Comparison of ENCODE assay signal across 25 cellular contexts in genomic region chr4:1490906-1491629, GRCh38.
DNase-seq lines count a peak whose midpoint lies in the region; ATAC-seq and TF ChIP-seq lines count a peak whose summit lies in the region.
"Had no signal": no experiment of that assay in that cellular context is flagged by ENCODE, and none has a peak within 500 bp of the region (broad histone marks: within the 10 kb centered on the region; RNA-seq: fewer than 3 reads in every experiment).

No MANE protein-coding gene starts in this region.

- no peaks in the 10 kb centered on the region for H3K36me3 ChIP-seq in lower lobe of right lung
- H3K36me3 ChIP-seq: spleen, transverse colon had no signal

- H3K9me3 Mint-ChIP-seq in activated B cell treated with CpG ODN at 0.5 μM for 24 hours, result peaks cover 9% of the 10 kb centered on the region

- no peaks in the 10 kb centered on the region for H3K4me1 ChIP-seq in lower lobe of right lung
- H3K4me1 ChIP-seq: spleen, transverse colon had no signal

- no peak overlapping the region for H3K27ac ChIP-seq in lower lobe of right lung
- H3K27ac ChIP-seq: RWPE1, spleen, transverse colon, VCaP had no signal

- H3K27me3 Mint-ChIP-seq in activated B cell treated with CpG ODN at 0.5 μM for 24 hours, result peaks cover 3% of the 10 kb centered on the region
- H3K27me3 Mint-ChIP-seq: activated CD4-positive, alpha-beta T cell treated with anti-CD3 and anti-CD28 coated beads, Interleukin-2, amount 10 ng/mL, durations not matched to agents 24 days and 14 days had no signal

- H3K36me3 Mint-ChIP-seq in activated B cell treated with CpG ODN at 0.5 μM for 24 hours (ENCODE audit: low read depth), result peaks cover 2% of the 10 kb centered on the region
- H3K36me3 Mint-ChIP-seq: mesothelial cell of epicardium had no signal

- ATAC-seq in activated B cell treated with CpG ODN at 0.5 μM for 24 hours (ENCODE audit: low read depth) (no peak), lower lobe of right lung (no peak), GM21447 (IDR thresholded peaks at IDR 0.05; ENCODE audit: unreplicated experiment) (no peak)
- ATAC-seq: GM23338, left colon had no signal

- peaks cover 1% of the 10 kb centered on the region for H3K9me3 ChIP-seq in lower lobe of right lung

- CTCF ChIA-PET in activated B cell treated with CpG ODN at 0.5 μM for 24 hours (lab: Charles Lee), result no interaction called here

- no peak overlapping the region for H3K4me3 Mint-ChIP-seq in activated B cell treated with CpG ODN at 0.5 μM for 24 hours
- H3K4me3 Mint-ChIP-seq: activated CD4-positive, alpha-beta T cell treated with anti-CD3 and anti-CD28 coated beads, Interleukin-2, amount 10 ng/mL, durations not matched to agents 24 days and 14 days; activated naive CD8-positive, alpha-beta T cell; CD4-positive, alpha-beta memory T cell; GM23338; mesothelial cell of epicardium; natural killer cell treated with Interleukin-12 subunit alpha and Interleukin-12 subunit beta and Interleukin-15 and Interleukin-18, amount 100 ng/mL, for 72 hours had no signal

- intact Hi-C loops in activated B cell treated with CpG ODN at 0.5 μM for 24 hours (cut with micrococcal nuclease), result no loop called here
- intact Hi-C loops in lower lobe of right lung (cut with DNase I), result no loop called here

- no peak for TF ChIP-seq CTCF in activated B cell treated with CpG ODN at 0.5 μM for 24 hours (IDR thresholded peaks at IDR 0.05)
- TF ChIP-seq CTCF in lower lobe of right lung (IDR thresholded peaks at IDR 0.05), result no peak

- no peak overlapping the region for H3K27ac Mint-ChIP-seq in activated B cell treated with CpG ODN at 0.5 μM for 24 hours
- H3K27ac Mint-ChIP-seq: activated CD4-positive, alpha-beta T cell treated with anti-CD3 and anti-CD28 coated beads, Interleukin-2, amount 10 ng/mL, durations not matched to agents 24 days and 14 days; activated naive CD8-positive, alpha-beta T cell; CD4-positive, alpha-beta memory T cell; GM23338; mesothelial cell of epicardium; natural killer cell treated with Interleukin-12 subunit alpha and Interleukin-12 subunit beta and Interleukin-15 and Interleukin-18, amount 100 ng/mL, for 72 hours had no signal

- no peak overlapping the region for H3K4me3 ChIP-seq in lower lobe of right lung
- H3K4me3 ChIP-seq: GM23338, spleen, transverse colon had no signal

- POLR2A ChIA-PET in activated B cell treated with CpG ODN at 0.5 μM for 24 hours (lab: Charles Lee), result no interaction called here

- H3K27me3 ChIP-seq in lower lobe of right lung (ENCODE audit: low read depth), result peaks cover 47% of the 10 kb centered on the region

- no peaks in the 10 kb centered on the region for H3K4me1 Mint-ChIP-seq in activated B cell treated with CpG ODN at 0.5 μM for 24 hours
- H3K4me1 Mint-ChIP-seq: activated CD4-positive, alpha-beta T cell treated with anti-CD3 and anti-CD28 coated beads, Interleukin-2, amount 10 ng/mL, durations not matched to agents 24 days and 14 days; CD4-positive, alpha-beta memory T cell; GM23338 had no signal

- DNase-seq in NCI-H82 (lab: John Stamatoyannopoulos, UW) (peak; percentile 28), NCI-H82 treated with DMSO at 0.1 percent for 48 hours (lab: John Stamatoyannopoulos, UW; ENCODE audit: unreplicated experiment) (no peak), D341Med (ENCODE audit: low spot score) (peak; percentile 45), activated B cell treated with CpG ODN at 0.5 μM for 24 hours (peak; percentile 10), lower lobe of right lung (peak; percentile 34), NCI-H524 (lab: John Stamatoyannopoulos, UW) (no peak), NCI-H1092 treated with DMSO at 0.1 percent for 48 hours (lab: John Stamatoyannopoulos, UW) (no peak)
- DNase-seq: activated CD4-positive, alpha-beta T cell treated with anti-CD3 and anti-CD28 coated beads, Interleukin-2, amount 10 ng/mL, durations not matched to agents 24 days and 14 days; CD4-positive, alpha-beta memory T cell; EL; left colon; NCI-H1048; NCI-H187 treated with DMSO at 0.1 percent for 48 hours; NCI-H69; spleen; stimulated activated CD4-positive, alpha-beta T cell treated with anti-CD3 and anti-CD28 coated beads, Interleukin-2, amount 100 ng/mL, for 48 hours; T-helper 9 cell; transverse colon had no signal

Comparison
In these comparisons a context has a peak if more than half of its experiments do, and no peak if none do; other contexts are left out.
1. DNase-seq: peak in NCI-H82 (single experiment), D341Med (single experiment), activated B cell treated with CpG ODN at 0.5 μM for 24 hours (single experiment) and lower lobe of right lung (single experiment); none in NCI-H82 treated with DMSO at 0.1 percent for 48 hours (single experiment), NCI-H524 (0 of 2) and NCI-H1092 treated with DMSO at 0.1 percent for 48 hours (single experiment).